Comparison of ENCODE assay signal across 17 cellular contexts in genomic region chr6:158073776-158074175, GRCh38.
"Had no signal": no experiment of that assay in that cellular context is flagged by ENCODE, and none has a peak within 500 bp of the region (broad histone marks: within the 10 kb centered on the region; RNA-seq: fewer than 3 reads in every experiment).

No MANE protein-coding gene starts in this region.

- DNase-seq: activated CD4-positive, alpha-beta T cell treated with anti-CD3 and anti-CD28 coated beads for 48 hours; activated CD8-positive, alpha-beta T cell treated with anti-CD3 and anti-CD28 coated beads, Interleukin-2, amount 10 ng/mL, durations not matched to agents 7 days and 5 days; dermis blood vessel endothelial cell; erythroblast; hypothalamus; kidney glomerular epithelial cell; mesendoderm; small intestine; T1000; tibial artery had no signal

- H3K4me3 Mint-ChIP-seq: activated CD8-positive, alpha-beta T cell treated with anti-CD3 and anti-CD28 coated beads, Interleukin-2, amount 10 ng/mL, durations not matched to agents 7 days and 5 days; neural progenitor cell; stimulated activated effector memory CD8-positive, alpha-beta T cell treated with anti-CD3 and anti-CD28 coated beads, Interleukin-12 subunit alpha, Interleukin-12 subunit beta, amount 100 ng/mL, for 72 hours had no signal

- H3K27ac ChIP-seq: neural progenitor cell, right atrium auricular region, tibial artery, uterus, VCaP had no signal

- H3K4me2 ChIP-seq: neural progenitor cell had no signal

- H3K9me3 ChIP-seq: right atrium auricular region, tibial artery, uterus had no signal

- H3K36me3 ChIP-seq: neural progenitor cell, uterus had no signal

- ATAC-seq: activated CD8-positive, alpha-beta T cell treated with anti-CD3 and anti-CD28 coated beads, Interleukin-2, amount 10 ng/mL, durations not matched to agents 7 days and 5 days; activated naive CD4-positive, alpha-beta T cell treated with anti-CD3 and anti-CD28 coated beads, Interleukin-2, amount 50 U/mL, for 72 hours; stimulated activated effector memory CD8-positive, alpha-beta T cell treated with anti-CD3 and anti-CD28 coated beads, Interleukin-12 subunit alpha, Interleukin-12 subunit beta, amount 100 ng/mL, for 72 hours had no signal

- H3K9ac ChIP-seq: neural progenitor cell had no signal

- H3K4me3 ChIP-seq: neural progenitor cell, right atrium auricular region, tibial artery, uterus had no signal

- H3K9me3 Mint-ChIP-seq: activated naive CD4-positive, alpha-beta T cell treated with anti-CD3 and anti-CD28 coated beads, Interleukin-2, amount 50 U/mL, for 72 hours; activated T-helper 2 cell treated with anti-CD3 and anti-CD28 coated beads, Interferon-gamma antibody, Interleukin-2, Interleukin-4, amounts not matched to agents 10 μg/mL and 5 μg/mL and 100 μg/mL, durations not matched to agents 14 hours and 24 hours and 36 hours; neural progenitor cell; stimulated activated effector memory CD8-positive, alpha-beta T cell treated with anti-CD3 and anti-CD28 coated beads, Interleukin-12 subunit alpha, Interleukin-12 subunit beta, amount 100 ng/mL, for 72 hours had no signal

- H2AFZ ChIP-seq: neural progenitor cell had no signal

- H3K27ac Mint-ChIP-seq: activated naive CD4-positive, alpha-beta T cell treated with anti-CD3 and anti-CD28 coated beads, Interleukin-2, amount 50 U/mL, for 72 hours; activated T-helper 2 cell treated with anti-CD3 and anti-CD28 coated beads, Interferon-gamma antibody, Interleukin-2, Interleukin-4, amounts not matched to agents 10 μg/mL and 5 μg/mL and 100 μg/mL, durations not matched to agents 14 hours and 24 hours and 36 hours; neural progenitor cell; stimulated activated effector memory CD8-positive, alpha-beta T cell treated with anti-CD3 and anti-CD28 coated beads, Interleukin-12 subunit alpha, Interleukin-12 subunit beta, amount 100 ng/mL, for 72 hours had no signal

- H3K27me3 ChIP-seq: neural progenitor cell, right atrium auricular region, tibial artery, uterus had no signal

- H3K4me1 ChIP-seq: neural progenitor cell, uterus had no signal
